8 cellular contexts compared by ENCODE assay signal in the genomic region with DNA sequence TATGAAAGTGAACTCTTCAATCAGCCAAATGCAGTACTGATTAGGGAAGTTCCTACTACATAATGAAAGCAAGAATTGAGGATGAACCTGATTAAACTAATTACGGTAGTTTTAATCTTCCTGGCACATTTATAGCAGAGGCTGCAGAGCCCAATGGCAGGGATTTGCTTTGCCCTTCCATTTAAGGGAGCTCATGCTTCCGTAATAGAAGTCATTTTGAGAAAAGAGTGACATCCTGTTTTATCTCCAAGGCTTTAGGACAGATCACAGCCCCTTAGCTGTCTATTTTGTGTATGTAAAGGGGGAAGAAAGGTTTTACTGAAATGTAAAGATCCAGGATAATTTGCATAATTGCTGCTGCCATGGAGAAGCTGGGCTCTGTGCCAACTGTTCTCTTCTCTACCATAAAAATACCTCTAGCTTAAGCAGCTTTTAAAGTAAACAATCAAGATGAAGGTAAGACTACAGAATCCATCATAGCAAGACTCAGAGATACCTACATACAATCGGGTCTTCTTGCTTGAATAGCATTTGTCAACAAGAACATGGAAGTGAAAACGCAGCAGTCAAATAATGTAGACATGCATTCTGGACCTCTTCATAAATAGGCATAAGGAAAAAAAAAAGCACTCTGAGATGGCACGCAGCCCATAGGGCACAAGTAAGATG.
DNase-seq lines count a peak whose midpoint lies in the region; ATAC-seq and TF ChIP-seq lines count a peak whose summit lies in the region.

No MANE protein-coding gene starts in this region.

- no peak for TF ChIP-seq CTCF in epithelial cell of esophagus (IDR thresholded peaks at IDR 0.05; ENCODE audit: insufficient read depth, low read depth, low read length, missing control alignments)

- H3K9me3 Mint-ChIP-seq in stimulated activated memory B cell treated with anti-CD40 and anti-IgM and Interleukin-4, amounts not matched to agents 10 μg/mL and 1 μg/mL and 100 μg/mL, for 72 hours = no peaks in the 10 kb centered on the region

- H3K4me1 Mint-ChIP-seq in stimulated activated memory B cell treated with anti-CD40 and anti-IgM and Interleukin-4, amounts not matched to agents 10 μg/mL and 1 μg/mL and 100 μg/mL, for 72 hours = peaks cover 36% of the 10 kb centered on the region

- no peak overlapping the region for H3K4me3 ChIP-seq in epithelial cell of esophagus (ENCODE audit: low read length)

- peaks cover under 1% of the 10 kb centered on the region for H3K36me3 Mint-ChIP-seq in stimulated activated memory B cell treated with anti-CD40 and anti-IgM and Interleukin-4, amounts not matched to agents 10 μg/mL and 1 μg/mL and 100 μg/mL, for 72 hours

- ATAC-seq in HG02763 (IDR thresholded peaks at IDR 0.05; ENCODE audit: unreplicated experiment) (peak; percentile 45), GM19023 (IDR thresholded peaks at IDR 0.05; ENCODE audit: unreplicated experiment) (no peak), GM21390 (IDR thresholded peaks at IDR 0.05; ENCODE audit: unreplicated experiment) (no peak)
- ATAC-seq in stimulated activated memory B cell treated with anti-CD40 and anti-IgM and Interleukin-4, amounts not matched to agents 10 μg/mL and 1 μg/mL and 100 μg/mL, for 72 hours = peak; percentile 88

- H3K27me3 Mint-ChIP-seq in stimulated activated memory B cell treated with anti-CD40 and anti-IgM and Interleukin-4, amounts not matched to agents 10 μg/mL and 1 μg/mL and 100 μg/mL, for 72 hours = no peaks in the 10 kb centered on the region

- peak overlapping the region; percentile 59 for H3K4me3 Mint-ChIP-seq in stimulated activated memory B cell treated with anti-CD40 and anti-IgM and Interleukin-4, amounts not matched to agents 10 μg/mL and 1 μg/mL and 100 μg/mL, for 72 hours

- peak overlapping the region; percentile 86 for H3K27ac Mint-ChIP-seq in stimulated activated memory B cell treated with anti-CD40 and anti-IgM and Interleukin-4, amounts not matched to agents 10 μg/mL and 1 μg/mL and 100 μg/mL, for 72 hours

- DNase-seq in DMS153 (lab: John Stamatoyannopoulos, UW) (peak; percentile 86), NCI-H748 treated with DMSO at 0.1 percent for 48 hours (lab: John Stamatoyannopoulos, UW) (peak; percentile 91), epithelial cell of esophagus (ENCODE audit: low read depth) (peak; percentile 17), NCI-H226 (no peak)

Comparison
In these comparisons a context has a peak if more than half of its experiments do, and no peak if none do; other contexts are left out.
1. ATAC-seq: peak in HG02763 (single experiment) and stimulated activated memory B cell treated with anti-CD40 and anti-IgM and Interleukin-4, amounts not matched to agents 10 μg/mL and 1 μg/mL and 100 μg/mL, for 72 hours (single experiment); none in GM19023 (single experiment) and GM21390 (single experiment).